12 cellular contexts compared by ENCODE assay signal in the genomic region with DNA sequence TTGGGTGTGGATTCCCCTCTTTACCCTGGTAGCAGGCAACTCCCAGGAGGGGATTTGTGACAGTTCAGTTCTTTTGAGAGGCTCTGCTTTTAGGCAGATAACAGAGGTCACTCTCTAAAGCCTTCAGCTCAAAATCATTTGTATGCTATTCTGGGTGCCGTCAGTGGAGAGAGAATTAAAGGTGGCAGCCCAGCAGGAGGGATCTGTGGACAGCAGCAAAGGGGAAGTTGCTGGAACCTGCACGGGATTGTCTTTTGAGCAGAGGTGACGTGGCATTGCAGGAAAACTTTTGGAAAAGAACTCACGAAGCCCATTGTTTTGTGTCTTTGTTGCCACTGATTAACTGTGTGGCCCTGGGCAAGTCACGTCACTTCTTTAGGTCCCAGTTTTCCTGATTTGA.
"Had no signal": no experiment of that assay in that cellular context is flagged by ENCODE, and none has a peak within 500 bp of the region (broad histone marks: within the 10 kb centered on the region; RNA-seq: fewer than 3 reads in every experiment).

No MANE protein-coding gene starts in this region.

- H3K36me3 ChIP-seq: WERI-Rb-1 had no signal

- H3K9me3 ChIP-seq: lower lobe of right lung, testis had no signal

- H3K27me3 ChIP-seq: testis had no signal

- ATAC-seq: lower lobe of right lung had no signal

- H3K4me1 ChIP-seq: testis had no signal

- H3K4me3 ChIP-seq: lower lobe of right lung, testis had no signal

- DNase-seq: activated CD4-positive, alpha-beta T cell treated with anti-CD3 and anti-CD28 coated beads, Interleukin-2, amount 10 ng/mL, durations not matched to agents 7 days and 5 days; activated T-cell treated with anti-CD3 and anti-CD28 coated beads, Interleukin-2, amount 50 U/mL, for 1 hour; central memory CD4-positive, alpha-beta T cell; lower lobe of right lung; midbrain; stimulated activated CD4-positive, alpha-beta T cell treated with anti-CD3 and anti-CD28 coated beads, Interleukin-4, amount 100 ng/mL, for 1 hour; stimulated activated CD8-positive, alpha-beta memory T cell treated with anti-CD3 and anti-CD28 coated beads, Interleukin-4, amount 100 ng/mL, for 48 hours; T1000; testis had no signal

- H3K4me3 Mint-ChIP-seq: activated CD4-positive, alpha-beta T cell treated with anti-CD3 and anti-CD28 coated beads, Interleukin-2, amount 10 ng/mL, durations not matched to agents 7 days and 5 days; dendritic cell treated with granulocyte-macrophage colony-stimulating factor and Interleukin-4, amounts not matched to agents 40 ng/mL and 50 ng/mL, for 4 days; stimulated activated naive CD8-positive, alpha-beta T cell treated with anti-CD3 and anti-CD28 coated beads, Interleukin-15, Interleukin-2, amounts not matched to agents 100 ng/mL and 50 ng/mL, for 24 hours had no signal

- H3K27ac Mint-ChIP-seq: activated CD4-positive, alpha-beta T cell treated with anti-CD3 and anti-CD28 coated beads, Interleukin-2, amount 10 ng/mL, durations not matched to agents 7 days and 5 days; dendritic cell treated with granulocyte-macrophage colony-stimulating factor and Interleukin-4, amounts not matched to agents 40 ng/mL and 50 ng/mL, for 4 days had no signal

- H3K9me3 Mint-ChIP-seq: activated CD4-positive, alpha-beta T cell treated with anti-CD3 and anti-CD28 coated beads, Interleukin-2, amount 10 ng/mL, durations not matched to agents 7 days and 5 days; dendritic cell treated with granulocyte-macrophage colony-stimulating factor and Interleukin-4, amounts not matched to agents 40 ng/mL and 50 ng/mL, for 4 days; stimulated activated naive CD8-positive, alpha-beta T cell treated with anti-CD3 and anti-CD28 coated beads, Interleukin-15, Interleukin-2, amounts not matched to agents 100 ng/mL and 50 ng/mL, for 24 hours had no signal

- H3K27me3 Mint-ChIP-seq: activated CD4-positive, alpha-beta T cell treated with anti-CD3 and anti-CD28 coated beads, Interleukin-2, amount 10 ng/mL, durations not matched to agents 7 days and 5 days; dendritic cell treated with granulocyte-macrophage colony-stimulating factor and Interleukin-4, amounts not matched to agents 40 ng/mL and 50 ng/mL, for 4 days; stimulated activated naive CD8-positive, alpha-beta T cell treated with anti-CD3 and anti-CD28 coated beads, Interleukin-15, Interleukin-2, amounts not matched to agents 100 ng/mL and 50 ng/mL, for 24 hours had no signal

- H3K27ac ChIP-seq: lower lobe of right lung, testis, WERI-Rb-1 had no signal
